Comparison of ENCODE assay signal across 11 cellular contexts in genomic region chr10:48605264-48605615, GRCh38. TPM values are rescaled to one million over a fixed set of nuclear protein-coding genes. Genes with fewer than 3 reads are reported as not detected.
DNase-seq lines count a peak whose midpoint lies in the region; ATAC-seq, FAIRE-seq and TF ChIP-seq lines count a peak whose summit lies in the region.
"Had no signal": no experiment of that assay in that cellular context is flagged by ENCODE, and none has a peak within 500 bp of the region (broad histone marks: within the 10 kb centered on the region; RNA-seq: fewer than 3 reads in every experiment).

No MANE protein-coding gene starts in this region.

- peaks cover 7% of the 10 kb centered on the region for H3K4me1 ChIP-seq in DOHH2 (ENCODE audit: control insufficient read depth, low read length)
- H3K4me1 ChIP-seq in endothelial cell of umbilical vein (ENCODE audit: control insufficient read depth, extremely low read depth, insufficient read depth, low read length), result peaks cover 70% of the 10 kb centered on the region

- POLR2A ChIA-PET in endothelial cell of umbilical vein (lab: Charles Lee) (interaction anchor here (0.6 to 1.0 kb wide), 2 partner anchors 10 to 14 kb away, joined by 3 to 6 read pairs; no protein-coding TSS in a partner anchor), T-cell (lab: Charles Lee) (no interaction called here)

- no peak overlapping the region for H2AFZ ChIP-seq in endothelial cell of umbilical vein (ENCODE audit: low read depth, low read length)

- intact Hi-C loops in endothelial cell of umbilical vein (cut with micrococcal nuclease), result loop anchor here (2.0 to 5.0 kb wide), 3 partner anchors 16 to 342 kb away; no protein-coding TSS in a partner anchor

- H3K27me3 Mint-ChIP-seq in T-cell, result peaks cover 33 to 42% of the 10 kb centered on the region in 2 donors

- ATAC-seq in T-cell (replicated peaks in 1 of 4) (no peak), GM19455 (IDR thresholded peaks at IDR 0.05; ENCODE audit: unreplicated experiment) (no peak)

- TF ChIP-seq CTCF in DOHH2 (IDR thresholded peaks at IDR 0.05; ENCODE audit: low read depth, low read length, poor library complexity, severe bottlenecking) (no peak), endothelial cell of umbilical vein (IDR thresholded peaks at IDR 0.05; ENCODE audit: extremely low read depth in 1 of 2, insufficient read depth in 1 of 2, low read depth in 1 of 2, low read length in 2 of 2) (no peak)

- no peaks in the 10 kb centered on the region for H4K20me1 ChIP-seq in DOHH2 (ENCODE audit: control insufficient read depth, insufficient read depth, low read depth, low read length)
- H4K20me1 ChIP-seq in endothelial cell of umbilical vein (replicated peaks; ENCODE audit: control insufficient read depth, extremely low read depth, insufficient read depth, low read length), result no peaks in the 10 kb centered on the region

- peaks cover 4 to 8% (median 7%) of the 10 kb centered on the region in 3 donors for H3K4me1 Mint-ChIP-seq in T-cell

- H3K4me2 ChIP-seq in DOHH2 (ENCODE audit: low read length) (peak overlapping the region; percentile 46), endothelial cell of umbilical vein (ENCODE audit: insufficient read depth, low read length) (peak overlapping the region; percentile 73)

- H3K79me2 ChIP-seq in DOHH2 (ENCODE audit: control insufficient read depth, low read length), result no peaks in the 10 kb centered on the region
- peaks cover 52% of the 10 kb centered on the region for H3K79me2 ChIP-seq in endothelial cell of umbilical vein (ENCODE audit: control insufficient read depth, insufficient read depth, low read length)

- H3K9me2 ChIP-seq in DOHH2 (replicated peaks; ENCODE audit: control insufficient read depth, low read length), result no peaks in the 10 kb centered on the region

- peak overlapping the region in 1 of 3 donors; percentile 63 for H3K4me3 Mint-ChIP-seq in T-cell

- dilution Hi-C loops in endothelial cell of umbilical vein (cut with MboI; ENCODE audit: extremely low pct_ligation_motif_present, low sequenced_read_pairs), result no loop called here

- H3K9ac ChIP-seq in endothelial cell of umbilical vein (replicated peaks; ENCODE audit: extremely low read depth, insufficient read depth, low read length), result peak overlapping the region; percentile 49

- H3K9me3 Mint-ChIP-seq in T-cell, result no peaks in the 10 kb centered on the region

- H3K9me1 ChIP-seq in endothelial cell of umbilical vein (replicated peaks; ENCODE audit: control insufficient read depth, extremely low read depth, insufficient read depth, low read length), result no peaks in the 10 kb centered on the region

- H3F3A ChIP-seq in DOHH2 (ENCODE audit: control insufficient read depth, insufficient read depth), result no peaks in the 10 kb centered on the region

- no peaks in the 10 kb centered on the region for H3K36me3 Mint-ChIP-seq in T-cell

- H3K9me3 ChIP-seq in DOHH2 (ENCODE audit: control insufficient read depth, insufficient read depth, low read length) (no peaks in the 10 kb centered on the region), endothelial cell of umbilical vein (replicated peaks; ENCODE audit: control insufficient read depth, insufficient read depth, low read length) (no peaks in the 10 kb centered on the region)
- H3K9me3 ChIP-seq: neutrophil had no signal

- no TSS peak for BruUV-seq in endothelial cell of umbilical vein (replicated peaks; lab: Mats Ljungman, UMichigan)

- H3K27me3 ChIP-seq in DOHH2 (ENCODE audit: control insufficient read depth, low read length) (peaks cover 65% of the 10 kb centered on the region), endothelial cell of umbilical vein (ENCODE audit: control insufficient read depth in 2 of 2, insufficient read depth in 2 of 2, low read length in 2 of 2) (no peaks in the 10 kb centered on the region)

- H3K36me3 ChIP-seq in DOHH2 (ENCODE audit: control insufficient read depth, low read length) (no peaks in the 10 kb centered on the region), endothelial cell of umbilical vein (ENCODE audit: control insufficient read depth in 2 of 2, extremely low read depth in 1 of 2, insufficient read depth in 2 of 2, low read length in 2 of 2) (no peaks in the 10 kb centered on the region)
- H3K36me3 ChIP-seq: neutrophil had no signal

- H3K4me3 ChIP-seq in DOHH2 (ENCODE audit: low read length) (peak overlapping the region; percentile 39), endothelial cell of umbilical vein (replicated peaks in 1 of 3; ENCODE audit: insufficient read depth in 1 of 3, low read depth in 1 of 3, low read length in 3 of 3) (peak overlapping the region; percentile 51 to 88 (median 55))
- H3K4me3 ChIP-seq: SK-N-MC had no signal

- FAIRE-seq in endothelial cell of umbilical vein (lab: Jason Lieb, UNC), result no peak

- no peak overlapping the region for H3K27ac Mint-ChIP-seq in T-cell

- DNase-seq in NCI-H69 (lab: John Stamatoyannopoulos, UW) (peak; percentile 66), endothelial cell of umbilical vein (ENCODE audit: low read depth, low spot score) (peak; percentile 36), pons (ENCODE audit: low spot score) (peak; percentile 44), AG08396 (ENCODE audit: low spot score) (no peak), T-cell (no peak), amygdala (lab: John Stamatoyannopoulos, UW) (no peak)
- DNase-seq: central memory CD4-positive, alpha-beta T cell had no signal

- CTCF ChIA-PET in endothelial cell of umbilical vein (lab: Charles Lee) (interaction anchor here (0.7 to 9.1 kb wide), 7 partner anchors 9 to 241 kb away, joined by 3 to 251 read pairs (median 20); no protein-coding TSS in a partner anchor), T-cell (lab: Charles Lee) (interaction anchor here (0.6 to 0.7 kb wide), 4 partner anchors 167 to 1190 kb away, joined by 3 read pairs; no protein-coding TSS in a partner anchor)

- no peak overlapping the region for H3K27ac ChIP-seq in DOHH2 (ENCODE audit: low read depth, low read length)
- H3K27ac ChIP-seq in endothelial cell of umbilical vein (ENCODE audit: insufficient read depth, low read depth, low read length), result peak overlapping the region; percentile 95
- H3K27ac ChIP-seq: neutrophil, SK-N-MC had no signal

- TF ChIP-seq POLR2A in endothelial cell of umbilical vein (IDR thresholded peaks at IDR 0.05; ENCODE audit: low read depth, low read length), result no peak

TF ChIP-seq in endothelial cell of umbilical vein, 7 proteins besides CTCF, POLR2A, EP300 and RAD21:
- TF ChIP-seq FOS (IDR thresholded peaks at IDR 0.05; ENCODE audit: borderline replicate concordance, insufficient read depth, low read length), result no peak
- no peak for TF ChIP-seq POLR2AphosphoS5 (IDR thresholded peaks at IDR 0.05; ENCODE audit: insufficient read depth, low read depth, low read length)
- no peak for TF ChIP-seq JUN (IDR thresholded peaks at IDR 0.05; ENCODE audit: borderline replicate concordance, insufficient read depth, insufficient read length, low read depth)
- TF ChIP-seq MYC (IDR thresholded peaks at IDR 0.05; ENCODE audit: low read depth, low read length), result no peak
- TF ChIP-seq MAX (IDR thresholded peaks at IDR 0.05; ENCODE audit: insufficient read depth, insufficient read length), result no peak
- no peak for TF ChIP-seq EZH2 (IDR thresholded peaks at IDR 0.05; ENCODE audit: borderline replicate concordance, low read depth, low read length, severe bottlenecking)
- TF ChIP-seq GATA2 (IDR thresholded peaks at IDR 0.05; ENCODE audit: insufficient read depth, insufficient read length, low read depth, low read length), result no peak

RNA-seq across cellular contexts. Expression of gene ARHGAP22, which starts 0.4 kb away (rescaled TPM):
- total RNA-seq in endothelial cell of umbilical vein (48.6 and 50.3 TPM in 2 replicates), T-cell (1 to 10 TPM in 1 of 5 donors, under 1 TPM in 4; 0.33 to 2.2 (median 0.60) TPM)
- polyA plus RNA-seq in endothelial cell of umbilical vein, result 8.0 and 8.6 TPM in 2 replicates
- 10.2 and 10.4 TPM in 2 replicates for polyA plus RNA-seq in endothelial cell of umbilical vein (2011; cell fraction: cytosol; rRNA removed)
- polyA plus RNA-seq in endothelial cell of umbilical vein (2011; cell fraction: nucleus; rRNA removed), result 33.5 and 38.8 TPM in 2 replicates
- polyA plus RNA-seq in endothelial cell of umbilical vein (2012), result 56.6 and 69.1 TPM in 2 replicates
- polyA minus RNA-seq in endothelial cell of umbilical vein, result 23.0 and 28.5 TPM in 2 replicates
- not detected for polyA minus RNA-seq in endothelial cell of umbilical vein (2011; cell fraction: cytosol; rRNA and poly(A)+ RNA removed)
- polyA minus RNA-seq in endothelial cell of umbilical vein (2011; cell fraction: nucleus; rRNA and poly(A)+ RNA removed), result 47.4 and 50.7 TPM in 2 replicates

Comparison
In these comparisons a context has a peak if more than half of its experiments do, and no peak if none do; other contexts are left out.
1. DNase-seq: peak in NCI-H69 (single experiment), endothelial cell of umbilical vein (single experiment) and pons (single experiment); none in AG08396 (single experiment), T-cell (0 of 34) and amygdala (0 of 56).
2. RNA of gene ARHGAP22, which starts 0.4 kb away (total RNA-seq): 48.6 to 50.3 TPM in endothelial cell of umbilical vein; 0.33 to 2.2 TPM in T-cell; every median in the first group is over 10 times any median in the second.